ENCODE assay signal across 14 cellular contexts in genomic region chr12:46518184-46518583, GRCh38.
DNase-seq lines count a peak whose midpoint lies in the region; ATAC-seq and TF ChIP-seq lines count a peak whose summit lies in the region.
"Had no signal": no experiment of that assay in that cellular context is flagged by ENCODE, and none has a peak within 500 bp of the region (broad histone marks: within the 10 kb centered on the region; RNA-seq: fewer than 3 reads in every experiment).

No MANE protein-coding gene starts in this region.

- H3K27ac ChIP-seq in Peyer's patch (peak overlapping the region; percentile 22 to 75 (median 35)), hepatocyte (peak overlapping the region; percentile 43), thoracic aorta (peak overlapping the region; percentile 9 to 19)
- H3K27ac ChIP-seq: brain microvascular endothelial cell had no signal

- H2AFZ ChIP-seq in hepatocyte: no peak overlapping the region

- no peaks in the 10 kb centered on the region for H3K9me2 ChIP-seq in hepatocyte (replicated peaks; ENCODE audit: insufficient read depth)

- H3K79me2 ChIP-seq in hepatocyte: no peaks in the 10 kb centered on the region

- H3K36me3 ChIP-seq in Peyer's patch (no peaks in the 10 kb centered on the region), hepatocyte (replicated peaks; ENCODE audit: insufficient read depth, low read depth) (no peaks in the 10 kb centered on the region), thoracic aorta (no peaks in the 10 kb centered on the region)
- H3K36me3 ChIP-seq: brain microvascular endothelial cell had no signal

- intact Hi-C loops in activated CD8-positive, alpha-beta T cell treated with anti-CD3 and anti-CD28 coated beads for 36 hours (cut with micrococcal nuclease): no loop called here

- peaks cover 60% of the 10 kb centered on the region for H3K4me1 Mint-ChIP-seq in activated CD8-positive, alpha-beta T cell treated with anti-CD3 and anti-CD28 coated beads for 36 hours (ENCODE audit: low read depth)
- peaks cover 66% of the 10 kb centered on the region for H3K4me1 Mint-ChIP-seq in activated CD8-positive, alpha-beta T cell treated with anti-CD3 and anti-CD28 coated beads, Interleukin-2, amount 10 ng/mL, durations not matched to agents 7 days and 5 days (ENCODE audit: low read depth)

- peak overlapping the region; percentile 96 for H3K27ac Mint-ChIP-seq in activated CD8-positive, alpha-beta T cell treated with anti-CD3 and anti-CD28 coated beads for 36 hours
- H3K27ac Mint-ChIP-seq in activated CD8-positive, alpha-beta T cell treated with anti-CD3 and anti-CD28 coated beads, Interleukin-2, amount 10 ng/mL, durations not matched to agents 7 days and 5 days: no peak overlapping the region

- DNase-seq in activated CD8-positive, alpha-beta T cell treated with anti-CD3 and anti-CD28 coated beads for 36 hours: no peak
- no peak for DNase-seq in activated CD8-positive, alpha-beta T cell treated with anti-CD3 and anti-CD28 coated beads, Interleukin-2, amount 10 ng/mL, durations not matched to agents 7 days and 5 days
- DNase-seq in Peyer's patch (no peak), hepatocyte (ENCODE audit: low spot score) (no peak), thoracic aorta (ENCODE audit: low spot score) (no peak), GM13977 (ENCODE audit: low spot score) (no peak), G401 (ENCODE audit: low spot score) (no peak), HPDE6-E6E7 (ENCODE audit: extremely low spot score) (no peak)
- DNase-seq: brain microvascular endothelial cell; CD8-positive, alpha-beta memory T cell; effector CD8-positive, alpha-beta T cell; NCI-H1092; NCI-H2107 had no signal

- no peak overlapping the region for H3K4me2 ChIP-seq in hepatocyte

- ATAC-seq in activated CD8-positive, alpha-beta T cell treated with anti-CD3 and anti-CD28 coated beads for 36 hours: no peak
- ATAC-seq in activated CD8-positive, alpha-beta T cell treated with anti-CD3 and anti-CD28 coated beads, Interleukin-2, amount 10 ng/mL, durations not matched to agents 7 days and 5 days: no peak
- ATAC-seq in thoracic aorta (ENCODE audit: insufficient number of reproducible peaks, low FRiP score, low read depth): no peak

- TF ChIP-seq POLR2A in Peyer's patch (IDR thresholded peaks at IDR 0.05): no peak

- peaks cover 0 to 8% (median 0%) of the 10 kb centered on the region in 4 donors for H3K4me1 ChIP-seq in Peyer's patch
- peaks cover 11% of the 10 kb centered on the region for H3K4me1 ChIP-seq in hepatocyte (ENCODE audit: insufficient read depth)
- peaks cover 0 to 62% of the 10 kb centered on the region in 2 donors for H3K4me1 ChIP-seq in thoracic aorta (ENCODE audit: control insufficient read depth in 1 of 2, low read depth in 2 of 2)

- POLR2A ChIA-PET in activated CD8-positive, alpha-beta T cell treated with anti-CD3 and anti-CD28 coated beads for 36 hours (lab: Charles Lee): no interaction called here
- POLR2A ChIA-PET in activated CD8-positive, alpha-beta T cell treated with anti-CD3 and anti-CD28 coated beads, Interleukin-2, amount 10 ng/mL, durations not matched to agents 7 days and 5 days (lab: Charles Lee): no interaction called here

- in situ Hi-C loops in GM13977 (cut with MboI; ENCODE audit: low pct_unique_long_range_greater_than_20kb, low sequenced_read_pairs, unreplicated experiment) (no loop called here), G401 (cut with HindIII; ENCODE audit: low sequenced_read_pairs) (no loop called here)

- no peak overlapping the region for H3K4me3 ChIP-seq in Peyer's patch
- H3K4me3 ChIP-seq in hepatocyte: no peak overlapping the region
- no peak overlapping the region for H3K4me3 ChIP-seq in thoracic aorta

- CTCF ChIA-PET in activated CD8-positive, alpha-beta T cell treated with anti-CD3 and anti-CD28 coated beads for 36 hours (lab: Charles Lee): no interaction called here
- CTCF ChIA-PET in activated CD8-positive, alpha-beta T cell treated with anti-CD3 and anti-CD28 coated beads, Interleukin-2, amount 10 ng/mL, durations not matched to agents 7 days and 5 days (lab: Charles Lee): no interaction called here

- H4K20me1 ChIP-seq in hepatocyte (ENCODE audit: insufficient read depth, poor library complexity, severe bottlenecking): no peaks in the 10 kb centered on the region

- H3K9me3 ChIP-seq in Peyer's patch (no peaks in the 10 kb centered on the region), hepatocyte (ENCODE audit: low read depth) (no peaks in the 10 kb centered on the region), thoracic aorta (no peaks in the 10 kb centered on the region)

- no peak overlapping the region for H3K4me3 Mint-ChIP-seq in activated CD8-positive, alpha-beta T cell treated with anti-CD3 and anti-CD28 coated beads for 36 hours
- H3K4me3 Mint-ChIP-seq in activated CD8-positive, alpha-beta T cell treated with anti-CD3 and anti-CD28 coated beads, Interleukin-2, amount 10 ng/mL, durations not matched to agents 7 days and 5 days: no peak overlapping the region

- H3K9me3 Mint-ChIP-seq in activated CD8-positive, alpha-beta T cell treated with anti-CD3 and anti-CD28 coated beads for 36 hours: peaks cover 2% of the 10 kb centered on the region
- H3K9me3 Mint-ChIP-seq in activated CD8-positive, alpha-beta T cell treated with anti-CD3 and anti-CD28 coated beads, Interleukin-2, amount 10 ng/mL, durations not matched to agents 7 days and 5 days (ENCODE audit: insufficient read depth): peaks cover 5% of the 10 kb centered on the region
- H3K9me3 Mint-ChIP-seq: CD8-positive, alpha-beta memory T cell; naive thymus-derived CD8-positive, alpha-beta T cell had no signal

- no peak for TF ChIP-seq CTCF in activated CD8-positive, alpha-beta T cell treated with anti-CD3 and anti-CD28 coated beads for 36 hours (IDR thresholded peaks at IDR 0.05)
- TF ChIP-seq CTCF in Peyer's patch (IDR thresholded peaks at IDR 0.05) (no peak), hepatocyte (IDR thresholded peaks at IDR 0.05; ENCODE audit: poor library complexity) (no peak), thoracic aorta (IDR thresholded peaks at IDR 0.05) (no peak), GM13977 (IDR thresholded peaks at IDR 0.05; ENCODE audit: extremely low read depth, insufficient read depth, missing control alignments) (no peak)

- no peaks in the 10 kb centered on the region for H3K27me3 ChIP-seq in Peyer's patch
- no peaks in the 10 kb centered on the region for H3K27me3 ChIP-seq in hepatocyte
- H3K27me3 ChIP-seq in thoracic aorta (replicated peaks; ENCODE audit: insufficient read depth): no peaks in the 10 kb centered on the region
- H3K27me3 ChIP-seq: brain microvascular endothelial cell had no signal

- peaks cover 10% of the 10 kb centered on the region for H3K36me3 Mint-ChIP-seq in activated CD8-positive, alpha-beta T cell treated with anti-CD3 and anti-CD28 coated beads for 36 hours (ENCODE audit: low read depth)
- H3K36me3 Mint-ChIP-seq in activated CD8-positive, alpha-beta T cell treated with anti-CD3 and anti-CD28 coated beads, Interleukin-2, amount 10 ng/mL, durations not matched to agents 7 days and 5 days (ENCODE audit: low read depth): peaks cover 39% of the 10 kb centered on the region
- H3K36me3 Mint-ChIP-seq: naive thymus-derived CD8-positive, alpha-beta T cell had no signal

- H3K27me3 Mint-ChIP-seq in activated CD8-positive, alpha-beta T cell treated with anti-CD3 and anti-CD28 coated beads for 36 hours: no peaks in the 10 kb centered on the region
- H3K27me3 Mint-ChIP-seq in activated CD8-positive, alpha-beta T cell treated with anti-CD3 and anti-CD28 coated beads, Interleukin-2, amount 10 ng/mL, durations not matched to agents 7 days and 5 days (ENCODE audit: low read depth): no peaks in the 10 kb centered on the region
- H3K27me3 Mint-ChIP-seq: CD8-positive, alpha-beta memory T cell; naive thymus-derived CD8-positive, alpha-beta T cell had no signal
